Comparison of ENCODE assay signal across 20 cellular contexts in genomic region chr17:38620551-38621277, GRCh38. TPM values are rescaled to one million over a fixed set of nuclear protein-coding genes. Genes with fewer than 3 reads are reported as not detected.
DNase-seq lines count a peak whose midpoint lies in the region; ATAC-seq and TF ChIP-seq lines count a peak whose summit lies in the region.
"Had no signal": no experiment of that assay in that cellular context is flagged by ENCODE, and none has a peak within 500 bp of the region (broad histone marks: within the 10 kb centered on the region; RNA-seq: fewer than 3 reads in every experiment).

No MANE protein-coding gene starts in this region.

- peaks cover 14% of the 10 kb centered on the region for H3K27me3 ChIP-seq in foreskin keratinocyte
- H3K27me3 ChIP-seq in sigmoid colon: peaks cover 0 to 6% (median 0%) of the 10 kb centered on the region in 3 donors

- H3K27ac Mint-ChIP-seq in natural killer cell treated with Interleukin-12 subunit alpha and Interleukin-12 subunit beta and Interleukin-15 and Interleukin-18, amount 100 ng/mL, for 72 hours: no peak overlapping the region
- no peak overlapping the region for H3K27ac Mint-ChIP-seq in natural killer cell
- no peak overlapping the region for H3K27ac Mint-ChIP-seq in chondrocyte (ENCODE audit: unreplicated experiment)
- H3K27ac Mint-ChIP-seq: B cell, CD14-positive monocyte had no signal

- TF ChIP-seq POLR2A in sigmoid colon (IDR thresholded peaks at IDR 0.05): no peak

- TF ChIP-seq CTCF in natural killer cell (IDR thresholded peaks at IDR 0.05) (no peak), chondrocyte (IDR thresholded peaks at IDR 0.05) (no peak), foreskin keratinocyte (conservative IDR thresholded peaks at IDR 0.05) (no peak), sigmoid colon (IDR thresholded peaks at IDR 0.05) (no peak)

- H3K4me3 Mint-ChIP-seq in natural killer cell treated with Interleukin-12 subunit alpha and Interleukin-12 subunit beta and Interleukin-15 and Interleukin-18, amount 100 ng/mL, for 72 hours: no peak overlapping the region
- H3K4me3 Mint-ChIP-seq in natural killer cell (no peak overlapping the region), chondrocyte (ENCODE audit: unreplicated experiment) (no peak overlapping the region)
- H3K4me3 Mint-ChIP-seq: B cell had no signal

- WGBS in sigmoid colon, 2 donors: 82 to 86% methylated on average over 12 of the region's 12 CpGs

- H3K9me3 ChIP-seq in sigmoid colon: no peaks in the 10 kb centered on the region
- H3K9me3 ChIP-seq: HAP-1 had no signal

- TF ChIP-seq EP300 in sigmoid colon (IDR thresholded peaks at IDR 0.05): no peak

- H3K27me3 Mint-ChIP-seq in natural killer cell treated with Interleukin-12 subunit alpha and Interleukin-12 subunit beta and Interleukin-15 and Interleukin-18, amount 100 ng/mL, for 72 hours: peaks cover 28 to 32% of the 10 kb centered on the region in 2 donors
- peaks cover 23 to 31% of the 10 kb centered on the region in 2 donors for H3K27me3 Mint-ChIP-seq in natural killer cell (ENCODE audit: low read depth in 2 of 2)
- peaks cover 57% of the 10 kb centered on the region for H3K27me3 Mint-ChIP-seq in chondrocyte (ENCODE audit: low read depth)

- H3K36me3 ChIP-seq in sigmoid colon: no peaks in the 10 kb centered on the region
- H3K36me3 ChIP-seq: HAP-1 had no signal

- no peak overlapping the region for H3K4me3 ChIP-seq in sigmoid colon
- H3K4me3 ChIP-seq: HAP-1 had no signal

- H3K9me3 Mint-ChIP-seq in natural killer cell treated with Interleukin-12 subunit alpha and Interleukin-12 subunit beta and Interleukin-15 and Interleukin-18, amount 100 ng/mL, for 72 hours: no peaks in the 10 kb centered on the region
- H3K9me3 Mint-ChIP-seq in natural killer cell (no peaks in the 10 kb centered on the region), chondrocyte (ENCODE audit: low read depth) (no peaks in the 10 kb centered on the region)

- no peaks in the 10 kb centered on the region for H3K36me3 Mint-ChIP-seq in natural killer cell treated with Interleukin-12 subunit alpha and Interleukin-12 subunit beta and Interleukin-15 and Interleukin-18, amount 100 ng/mL, for 72 hours
- H3K36me3 Mint-ChIP-seq in natural killer cell (no peaks in the 10 kb centered on the region), chondrocyte (ENCODE audit: low read depth) (no peaks in the 10 kb centered on the region)
- H3K36me3 Mint-ChIP-seq: CD14-positive monocyte had no signal

- peaks cover 5 to 14% of the 10 kb centered on the region in 2 donors for H3K4me1 Mint-ChIP-seq in natural killer cell treated with Interleukin-12 subunit alpha and Interleukin-12 subunit beta and Interleukin-15 and Interleukin-18, amount 100 ng/mL, for 72 hours (ENCODE audit: low read depth in 2 of 2)
- H3K4me1 Mint-ChIP-seq in natural killer cell (no peaks in the 10 kb centered on the region), chondrocyte (ENCODE audit: low read depth) (no peaks in the 10 kb centered on the region)

- peak; percentile 47 for DNase-seq in natural killer cell treated with Interleukin-12 subunit alpha and Interleukin-12 subunit beta and Interleukin-15 and Interleukin-18, amount 100 ng/mL, for 72 hours (ENCODE audit: low spot score)
- DNase-seq in natural killer cell: no peak
- DNase-seq in chondrocyte (ENCODE audit: low spot score): peak; percentile 25
- peak; percentile 51 for DNase-seq in posterior vena cava (ENCODE audit: low spot score)
- no peak for DNase-seq in foreskin keratinocyte
- DNase-seq in KG1 (lab: John Stamatoyannopoulos, UW): no peak
- DNase-seq in sigmoid colon: no peak
- DNase-seq: DMS53, GF-D8, IMR-90, NCI-H1694, NCI-H2081, NCI-H446 treated with DMSO at 0.1 percent for 48 hours, NCI-H526 treated with DMSO at 0.1 percent for 48 hours, OCI-M1 had no signal

- ATAC-seq in natural killer cell treated with Interleukin-12 subunit alpha and Interleukin-12 subunit beta and Interleukin-15 and Interleukin-18, amount 100 ng/mL, for 72 hours: no peak
- no peak for ATAC-seq in natural killer cell
- no peak for ATAC-seq in foreskin keratinocyte
- ATAC-seq: Right ventricle myocardium inferior had no signal

- H3K27ac ChIP-seq in foreskin keratinocyte: no peak overlapping the region
- H3K27ac ChIP-seq in sigmoid colon: no peak overlapping the region

- intact Hi-C loops in natural killer cell (cut with micrococcal nuclease): no loop called here
- intact Hi-C loops in posterior vena cava (cut with DNase I): no loop called here
- intact Hi-C loops in sigmoid colon (cut with DNase I): no loop called here

- H3K4me1 ChIP-seq in foreskin keratinocyte (no peaks in the 10 kb centered on the region), sigmoid colon (no peaks in the 10 kb centered on the region)
- H3K4me1 ChIP-seq: HAP-1 had no signal

RNA-seq across cellular contexts. Expression of gene SRCIN1, which starts 15.0 kb away (rescaled TPM):
- under 1 TPM; 0.05 to 0.28 TPM for total RNA-seq in natural killer cell treated with Interleukin-12 subunit alpha and Interleukin-12 subunit beta and Interleukin-15 and Interleukin-18, amount 100 ng/mL, for 72 hours
- total RNA-seq in natural killer cell (under 1 TPM in 2 of 3 donors, not detected in 1; 0.28 to 0.50 TPM), chondrocyte (0.30 to 0.51 TPM in 2 of 3 replicates, not detected in the other), posterior vena cava (1 to 10 TPM in 1 of 2 donors, under 1 TPM in 1; 0.93 to 1.2 TPM), foreskin keratinocyte (0.25 and 0.31 TPM in 2 replicates), sigmoid colon (1 to 10 TPM in 3 of 4 donors, under 1 TPM in 1; 0.81 to 9.4 (median 1.7) TPM)
- polyA plus RNA-seq in foreskin keratinocyte (0.36 and 0.46 TPM in 2 replicates), sigmoid colon (1 to 10 TPM in 2 of 3 donors, not detected in 1; 1.1 to 1.2 TPM)
- total RNA-seq: IMR-90 had no signal
- polyA plus RNA-seq: AG04450, CD14-positive monocyte, IMR-90 had no signal

RNA-seq across cellular contexts. Expression of gene EPOP, which starts 54.0 kb away (rescaled TPM):
- 10 to 100 TPM; 20.5 to 41.0 TPM for total RNA-seq in natural killer cell treated with Interleukin-12 subunit alpha and Interleukin-12 subunit beta and Interleukin-15 and Interleukin-18, amount 100 ng/mL, for 72 hours
- total RNA-seq in natural killer cell (1 to 10 TPM in 2 of 3 donors, under 1 TPM in 1; 0.66 to 1.9 (median 1.1) TPM), chondrocyte (1.2 to 3.4 TPM (median 2.8 TPM) in 3 replicates), posterior vena cava (1 to 10 TPM; 1.6 to 2.6 TPM), foreskin keratinocyte (5.2 and 6.5 TPM in 2 replicates), sigmoid colon (1 to 10 TPM in 2 of 4 donors, under 1 TPM in 2; 0.36 to 2.8 (median 1.3) TPM)
- polyA plus RNA-seq in foreskin keratinocyte (4.6 and 6.5 TPM in 2 replicates), sigmoid colon (1 to 10 TPM in 1 of 3 donors, not detected in 2; 2.4 TPM)
- polyA plus RNA-seq: CD14-positive monocyte had no signal

Comparison
In these comparisons a context has a peak if more than half of its experiments do, and no peak if none do; other contexts are left out.
1. DNase-seq: peak in natural killer cell treated with Interleukin-12 subunit alpha and Interleukin-12 subunit beta and Interleukin-15 and Interleukin-18, amount 100 ng/mL, for 72 hours (single experiment), chondrocyte (single experiment) and posterior vena cava (single experiment); none in natural killer cell (single experiment), foreskin keratinocyte (0 of 2), KG1 (single experiment) and sigmoid colon (single experiment).